ENCODE assay signal across 8 cellular contexts in the genomic region with DNA sequence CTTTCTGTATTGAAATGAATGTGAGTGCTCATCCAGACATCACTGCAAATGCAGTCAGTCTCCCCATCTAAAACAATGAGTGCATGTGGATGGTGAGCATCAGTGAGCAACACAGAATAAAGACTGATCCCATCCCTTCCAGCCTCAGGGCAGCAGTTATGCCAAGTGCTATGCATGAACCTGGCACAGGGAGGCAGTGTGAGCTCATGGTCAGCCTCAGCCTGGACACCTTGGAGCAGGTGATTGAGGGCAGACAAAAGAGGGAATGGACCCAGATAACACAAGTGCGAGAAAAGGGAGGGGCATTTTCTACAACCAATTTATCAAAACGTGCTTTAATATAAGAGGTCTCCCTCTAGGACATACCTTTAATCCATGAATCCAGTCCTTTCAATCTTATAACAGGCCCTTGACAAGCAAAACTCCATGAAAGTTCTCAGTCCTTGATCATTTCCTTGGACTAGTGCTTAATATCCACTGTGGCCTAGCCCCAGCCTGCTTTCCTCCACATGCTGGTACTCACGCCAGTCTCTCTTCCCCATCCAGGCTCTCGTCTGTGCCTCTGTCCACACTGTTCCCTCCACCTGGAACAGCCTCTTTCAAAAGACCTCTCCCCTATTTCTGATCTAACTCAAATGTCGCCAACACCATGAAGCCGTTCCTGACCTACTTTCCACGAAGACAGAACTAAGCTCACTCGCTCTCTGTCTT. TPM values are rescaled to one million over a fixed set of nuclear protein-coding genes. Genes with fewer than 3 reads are reported as not detected.
DNase-seq lines count a peak whose midpoint lies in the region; ATAC-seq, FAIRE-seq and TF ChIP-seq lines count a peak whose summit lies in the region.
"Had no signal": no experiment of that assay in that cellular context is flagged by ENCODE, and none has a peak within 500 bp of the region (broad histone marks: within the 10 kb centered on the region; RNA-seq: fewer than 3 reads in every experiment).

No MANE protein-coding gene starts in this region.

- peak; percentile 82 for DNase-seq in GM23338 (ENCODE audit: low spot score)
- DNase-seq in Panc1 (ENCODE audit: low read depth, low spot score), result no peak
- peak; percentile 41 to 74 for DNase-seq in cardiac muscle cell (ENCODE audit: low read depth in 1 of 2, low spot score in 1 of 2)
- DNase-seq in small intestine, result peak; percentile 24
- DNase-seq in T-helper 17 cell, result no peak
- DNase-seq in stimulated activated CD8-positive, alpha-beta memory T cell treated with anti-CD3 and anti-CD28 coated beads, Interleukin-4, amount 100 ng/mL, for 48 hours, result no peak

- BruUV-seq in Panc1 (replicated peaks; lab: Mats Ljungman, UMichigan), result no TSS peak

- in situ Hi-C loops in Panc1 (cut with HindIII; ENCODE audit: low pct_unique_long_range_greater_than_20kb, low sequenced_read_pairs), result loop anchor here (10.0 kb wide), 1 partner anchor 286 kb away; no protein-coding TSS in a partner anchor

- intact Hi-C loops in Panc1 (cut with micrococcal nuclease; ENCODE audit: unreplicated experiment), result loop anchor here (1.0 kb wide), 1 partner anchor 118 kb away; no protein-coding TSS in a partner anchor

- H3K9me3 Mint-ChIP-seq in GM23338, result no peaks in the 10 kb centered on the region

- H3K4me3 ChIP-seq in GM23338 (no peak overlapping the region), Panc1 (ENCODE audit: low read depth in 2 of 2, low read length in 2 of 2) (no peak overlapping the region), cardiac muscle cell (no peak overlapping the region), small intestine (ENCODE audit: low read depth in 1 of 2, low read length in 2 of 2) (no peak overlapping the region)

- no peak overlapping the region for H3K4me2 ChIP-seq in GM23338

- TF ChIP-seq CTCF in GM23338 (conservative IDR thresholded peaks at IDR 0.05; ENCODE audit: low read depth in 2 of 2), result peak; percentile 94 to 99
- peak; percentile 57 for TF ChIP-seq CTCF in Panc1 (IDR thresholded peaks at IDR 0.05)
- peak; percentile 67 for TF ChIP-seq CTCF in cardiac muscle cell (IDR thresholded peaks at IDR 0.05; ENCODE audit: low read depth, low read length)

- H3K36me3 Mint-ChIP-seq in GM23338 (ENCODE audit: low read depth) (no peaks in the 10 kb centered on the region), T-helper 17 cell (ENCODE audit: low read depth) (no peaks in the 10 kb centered on the region)

- H3K4me1 ChIP-seq in GM23338 (ENCODE audit: insufficient read depth) (no peaks in the 10 kb centered on the region), Panc1 (ENCODE audit: control insufficient read depth, insufficient read depth, low read length) (no peaks in the 10 kb centered on the region), cardiac muscle cell (ENCODE audit: low read depth) (peaks cover 9% of the 10 kb centered on the region), small intestine (ENCODE audit: control insufficient read depth in 2 of 2, insufficient read depth in 1 of 2, low read depth in 1 of 2, low read length in 1 of 2) (no peaks in the 10 kb centered on the region)

- WGBS in small intestine, 3 donors, result 68 to 75% (median 68%) methylated on average over 8 of the region's 8 CpGs

- ATAC-seq in GM23338, result peak; percentile 100
- ATAC-seq in Panc1, result peak; percentile 76; the same call in 1 of the 2 replicates
- ATAC-seq in HG03439 (IDR thresholded peaks at IDR 0.05; ENCODE audit: unreplicated experiment), result no peak
- no peak for ATAC-seq in T-helper 17 cell

- CTCF ChIA-PET in Panc1 (lab: Charles Lee), result interaction anchor here (2.3 kb wide), 1 partner anchor 118 kb away, joined by 17 read pairs; no protein-coding TSS in a partner anchor

- no peaks in the 10 kb centered on the region for H3K79me2 ChIP-seq in GM23338 (replicated peaks; ENCODE audit: insufficient read depth)

- H3K27ac Mint-ChIP-seq in GM23338, result no peak overlapping the region
- no peak overlapping the region for H3K27ac Mint-ChIP-seq in T-helper 17 cell

- no peaks in the 10 kb centered on the region for H3K9me3 ChIP-seq in Panc1 (ENCODE audit: control insufficient read depth, insufficient read depth, low read depth, low read length)
- no peaks in the 10 kb centered on the region for H3K9me3 ChIP-seq in cardiac muscle cell (ENCODE audit: low read depth)
- H3K9me3 ChIP-seq in small intestine (ENCODE audit: control insufficient read depth, low read depth), result no peaks in the 10 kb centered on the region
- H3K9me3 ChIP-seq in T-helper 17 cell (ENCODE audit: control insufficient read depth, low read length, poor library complexity, severe bottlenecking), result no peaks in the 10 kb centered on the region

- no peaks in the 10 kb centered on the region for H3K27me3 ChIP-seq in GM23338 (ENCODE audit: insufficient read depth)
- peaks cover 13% of the 10 kb centered on the region for H3K27me3 ChIP-seq in Panc1 (ENCODE audit: control insufficient read depth, insufficient read depth, low read length)
- H3K27me3 ChIP-seq in cardiac muscle cell, result no peaks in the 10 kb centered on the region
- no peaks in the 10 kb centered on the region for H3K27me3 ChIP-seq in small intestine (ENCODE audit: control insufficient read depth in 2 of 2, insufficient read depth in 2 of 2, low read length in 2 of 2)

- H3K4me1 Mint-ChIP-seq in GM23338 (no peaks in the 10 kb centered on the region), T-helper 17 cell (no peaks in the 10 kb centered on the region)

- H3F3A ChIP-seq in GM23338 (replicated peaks; ENCODE audit: low read depth), result no peaks in the 10 kb centered on the region

- H3K27me3 Mint-ChIP-seq in GM23338 (ENCODE audit: insufficient read depth, low read depth, poor library complexity), result no peaks in the 10 kb centered on the region
- peaks cover 24% of the 10 kb centered on the region for H3K27me3 Mint-ChIP-seq in T-helper 17 cell

- no peak overlapping the region for H3K27ac ChIP-seq in GM23338 (ENCODE audit: low read depth)
- H3K27ac ChIP-seq in Panc1 (ENCODE audit: low read length), result no peak overlapping the region
- H3K27ac ChIP-seq in cardiac muscle cell, result no peak overlapping the region
- no peak overlapping the region for H3K27ac ChIP-seq in small intestine (ENCODE audit: low read depth in 1 of 2, low read length in 1 of 2)

- H3K36me3 ChIP-seq in GM23338 (ENCODE audit: insufficient read depth), result no peaks in the 10 kb centered on the region
- H3K36me3 ChIP-seq in Panc1 (ENCODE audit: control insufficient read depth, insufficient read depth, low read length), result no peaks in the 10 kb centered on the region
- H3K36me3 ChIP-seq in cardiac muscle cell, result no peaks in the 10 kb centered on the region
- H3K36me3 ChIP-seq in small intestine (ENCODE audit: control insufficient read depth in 2 of 2, insufficient read depth in 2 of 2, low read length in 2 of 2), result no peaks in the 10 kb centered on the region

- POLR2A ChIA-PET in Panc1 (lab: Charles Lee), result no interaction called here

- H4K20me1 ChIP-seq in GM23338 (replicated peaks; ENCODE audit: insufficient read depth), result no peaks in the 10 kb centered on the region

- no peak overlapping the region for H3K4me3 Mint-ChIP-seq in GM23338
- H3K4me3 Mint-ChIP-seq in T-helper 17 cell, result no peak overlapping the region

- peak overlapping the region; percentile 88; the same call in 1 of the 2 replicates for H2AFZ ChIP-seq in GM23338

- FAIRE-seq in small intestine (lab: Jason Lieb, UNC), result no peak

- H3K9me2 ChIP-seq in GM23338 (ENCODE audit: insufficient read depth), result peaks cover 10% of the 10 kb centered on the region; the same call in 1 of the 2 replicates

TF ChIP-seq in GM23338, 12 proteins besides CTCF, POLR2A, EP300 and RAD21 (continues in another document):
- TF ChIP-seq EZH2phosphoT487 (IDR thresholded peaks at IDR 0.05; ENCODE audit: unreplicated experiment), result no peak
- no peak for TF ChIP-seq EZH2 (IDR thresholded peaks at IDR 0.05; ENCODE audit: low read depth, unreplicated experiment)
- no peak for TF ChIP-seq ZNF114 (CRISPR knock-in tag; IDR thresholded peaks at IDR 0.05)

RNA-seq across cellular contexts. Expression of gene LRRC55, which starts 50.5 kb away (rescaled TPM):
- total RNA-seq in GM23338 (2014; rRNA removed; shearing (Covaris generic)), result 1.4 and 1.5 TPM in 2 replicates
- polyA plus RNA-seq in GM23338 (2016; fragmentation: Nextera tagmentation; extraction: Ambion mirVana) (0.10 and 0.15 TPM in 2 replicates), cardiac muscle cell (0.12 TPM in 1 of 2 replicates, not detected in the other), small intestine (1 to 10 TPM in 1 of 3 donors, not detected in 2; 1.6 TPM)
- total RNA-seq in Panc1 (2021; ENCODE audit: unreplicated experiment) (not detected), cardiac muscle cell (0.11 and 0.21 TPM in 2 replicates), T-helper 17 cell (not detected)
- not detected for polyA plus RNA-seq in Panc1 (2012; ENCODE audit: insufficient read length)
- total RNA-seq: subcutaneous adipose tissue had no signal

Comparison
In these comparisons a context has a peak if more than half of its experiments do, and no peak if none do; other contexts are left out.
1. ATAC-seq: peak in GM23338 (single experiment) and Panc1 (single experiment); none in HG03439 (single experiment) and T-helper 17 cell (single experiment).
2. DNase-seq: peak in GM23338 (single experiment), cardiac muscle cell (2 of 2) and small intestine (single experiment); none in Panc1 (single experiment), T-helper 17 cell (0 of 3) and stimulated activated CD8-positive, alpha-beta memory T cell treated with anti-CD3 and anti-CD28 coated beads, Interleukin-4, amount 100 ng/mL, for 48 hours (single experiment).
3. Peak in every context shown above with its lines, with median percentiles within 50 percentile points of each other: CTCF ChIP-seq.